Comparison of ENCODE assay signal across 37 cellular contexts in the genomic region with DNA sequence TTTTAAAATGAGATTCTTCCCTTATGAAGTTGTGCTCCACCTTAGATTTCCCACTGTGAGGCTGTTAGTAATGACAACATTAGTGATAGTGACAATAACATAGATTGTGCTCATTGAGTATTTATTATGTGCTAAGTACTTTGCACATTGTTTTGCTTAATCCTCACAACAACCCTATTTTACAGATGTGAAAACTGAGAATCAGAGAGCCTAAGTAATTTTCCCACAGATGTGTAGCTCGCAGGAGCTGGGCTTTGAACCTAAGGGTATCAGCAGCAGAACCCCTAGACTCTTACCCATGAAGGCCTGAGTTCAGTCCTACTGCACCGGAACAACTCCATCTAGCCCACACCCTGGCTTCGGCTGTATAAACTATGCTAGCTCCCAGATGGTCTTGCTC.
"Had no signal": no experiment of that assay in that cellular context is flagged by ENCODE, and none has a peak within 500 bp of the region (broad histone marks: within the 10 kb centered on the region; RNA-seq: fewer than 3 reads in every experiment).

No MANE protein-coding gene starts in this region.

- H3K36me3 Mint-ChIP-seq: activated CD4-positive, alpha-beta memory T cell treated with anti-CD3 and anti-CD28 coated beads for 36 hours; activated naive CD4-positive, alpha-beta T cell treated with anti-CD3 and anti-CD28 coated beads, Interleukin-2, amount 10 ng/mL, durations not matched to agents 7 days and 5 days; activated naive CD4-positive, alpha-beta T cell treated with anti-CD3 and anti-CD28 coated beads, Interleukin-2, amount 50 U/mL, for 24 hours; activated naive CD8-positive, alpha-beta T cell; activated naive CD8-positive, alpha-beta T cell treated with anti-CD3 and anti-CD28 coated beads, Interleukin-2, amount 10 ng/mL, durations not matched to agents 7 days and 5 days; brain had no signal

- H3K4me3 Mint-ChIP-seq: activated B cell treated with CpG ODN at 0.5 μM for 24 hours; activated CD4-positive, alpha-beta memory T cell treated with anti-CD3 and anti-CD28 coated beads for 36 hours; activated CD4-positive, alpha-beta T cell treated with anti-CD3 and anti-CD28 coated beads, Interleukin-2, amount 10 ng/mL, durations not matched to agents 24 days and 14 days; activated CD8-positive, alpha-beta T cell treated with anti-CD3 and anti-CD28 coated beads for 36 hours; activated naive CD4-positive, alpha-beta T cell treated with anti-CD3 and anti-CD28 coated beads, Interleukin-2, amount 10 ng/mL, durations not matched to agents 7 days and 5 days; activated naive CD4-positive, alpha-beta T cell treated with anti-CD3 and anti-CD28 coated beads, Interleukin-2, amount 50 U/mL, for 24 hours; activated naive CD8-positive, alpha-beta T cell; activated naive CD8-positive, alpha-beta T cell treated with anti-CD3 and anti-CD28 coated beads, Interleukin-2, amount 10 ng/mL, durations not matched to agents 7 days and 5 days; activated naive CD8-positive, alpha-beta T cell treated with anti-CD3 and anti-CD28 coated beads, Interleukin-2, amount 50 U/mL, for 24 hours; activated T-cell treated with anti-CD3 and anti-CD28 coated beads, Interleukin-2, amount 50 U/mL, for 4 hours; activated T-cell treated with anti-CD3 and anti-CD28 coated beads, Interleukin-2, amount 50 U/mL, for 72 hours; activated T-helper 1 cell treated with anti-CD3 and anti-CD28 coated beads, Interleukin-12 subunit alpha, Interleukin-12 subunit beta, Interleukin-2, Interleukin-4 antibody, amounts not matched to agents 30 ng/mL and 10 ng/mL and 1 ng/mL, durations not matched to agents 14 hours and 24 hours and 36 hours; brain; central memory CD8-positive, alpha-beta T cell; T-helper 1 cell treated with Interleukin-12 subunit alpha and Interleukin-12 subunit beta and Interleukin-4 antibody, amounts not matched to agents 30 μg/mL and 1 μg/mL, for 36 hours; T-helper 2 cell treated with Interferon-gamma antibody and Interleukin-4, amounts not matched to agents 5 μg/mL and 100 μg/mL, for 36 hours had no signal

- H3K9me3 ChIP-seq: ascending aorta had no signal

- H3K4me3 ChIP-seq: ascending aorta, cardiac muscle cell had no signal

- H3K27ac Mint-ChIP-seq: activated B cell treated with CpG ODN at 0.5 μM for 24 hours; activated CD4-positive, alpha-beta memory T cell treated with anti-CD3 and anti-CD28 coated beads for 36 hours; activated CD4-positive, alpha-beta T cell treated with anti-CD3 and anti-CD28 coated beads, Interleukin-2, amount 10 ng/mL, durations not matched to agents 24 days and 14 days; activated CD8-positive, alpha-beta T cell treated with anti-CD3 and anti-CD28 coated beads for 36 hours; activated naive CD4-positive, alpha-beta T cell treated with anti-CD3 and anti-CD28 coated beads, Interleukin-2, amount 10 ng/mL, durations not matched to agents 7 days and 5 days; activated naive CD4-positive, alpha-beta T cell treated with anti-CD3 and anti-CD28 coated beads, Interleukin-2, amount 50 U/mL, for 24 hours; activated naive CD8-positive, alpha-beta T cell; activated naive CD8-positive, alpha-beta T cell treated with anti-CD3 and anti-CD28 coated beads, Interleukin-2, amount 10 ng/mL, durations not matched to agents 7 days and 5 days; activated naive CD8-positive, alpha-beta T cell treated with anti-CD3 and anti-CD28 coated beads, Interleukin-2, amount 50 U/mL, for 24 hours; activated T-cell treated with anti-CD3 and anti-CD28 coated beads, Interleukin-2, amount 50 U/mL, for 72 hours; activated T-helper 1 cell treated with anti-CD3 and anti-CD28 coated beads, Interleukin-12 subunit alpha, Interleukin-12 subunit beta, Interleukin-2, Interleukin-4 antibody, amounts not matched to agents 30 ng/mL and 10 ng/mL and 1 ng/mL, durations not matched to agents 14 hours and 24 hours and 36 hours; activated T-helper 2 cell treated with anti-CD3 and anti-CD28 coated beads, Interferon-gamma antibody, Interleukin-2, Interleukin-4, amounts not matched to agents 10 μg/mL and 5 μg/mL and 100 μg/mL, durations not matched to agents 14 hours and 24 hours and 36 hours; T-helper 1 cell treated with Interleukin-12 subunit alpha and Interleukin-12 subunit beta and Interleukin-4 antibody, amounts not matched to agents 30 μg/mL and 1 μg/mL, for 36 hours; T-helper 2 cell treated with Interferon-gamma antibody and Interleukin-4, amounts not matched to agents 5 μg/mL and 100 μg/mL, for 36 hours had no signal

- H3K9me3 Mint-ChIP-seq: activated B cell treated with CpG ODN at 0.5 μM for 24 hours; activated CD4-positive, alpha-beta memory T cell treated with anti-CD3 and anti-CD28 coated beads for 36 hours; activated CD4-positive, alpha-beta T cell treated with anti-CD3 and anti-CD28 coated beads, Interleukin-2, amount 10 ng/mL, durations not matched to agents 24 days and 14 days; activated CD8-positive, alpha-beta T cell treated with anti-CD3 and anti-CD28 coated beads for 36 hours; activated naive CD4-positive, alpha-beta T cell treated with anti-CD3 and anti-CD28 coated beads, Interleukin-2, amount 10 ng/mL, durations not matched to agents 7 days and 5 days; activated naive CD4-positive, alpha-beta T cell treated with anti-CD3 and anti-CD28 coated beads, Interleukin-2, amount 50 U/mL, for 24 hours; activated naive CD8-positive, alpha-beta T cell treated with anti-CD3 and anti-CD28 coated beads, Interleukin-2, amount 10 ng/mL, durations not matched to agents 7 days and 5 days; activated naive CD8-positive, alpha-beta T cell treated with anti-CD3 and anti-CD28 coated beads, Interleukin-2, amount 50 U/mL, for 24 hours; activated T-cell treated with anti-CD3 and anti-CD28 coated beads, Interleukin-2, amount 50 U/mL, for 4 hours; activated T-cell treated with anti-CD3 and anti-CD28 coated beads, Interleukin-2, amount 50 U/mL, for 72 hours; activated T-helper 1 cell treated with anti-CD3 and anti-CD28 coated beads, Interleukin-12 subunit alpha, Interleukin-12 subunit beta, Interleukin-2, Interleukin-4 antibody, amounts not matched to agents 30 ng/mL and 10 ng/mL and 1 ng/mL, durations not matched to agents 14 hours and 24 hours and 36 hours; activated T-helper 2 cell treated with anti-CD3 and anti-CD28 coated beads, Interferon-gamma antibody, Interleukin-2, Interleukin-4, amounts not matched to agents 10 μg/mL and 5 μg/mL and 100 μg/mL, durations not matched to agents 14 hours and 24 hours and 36 hours; brain; central memory CD8-positive, alpha-beta T cell; T-helper 1 cell treated with Interleukin-12 subunit alpha and Interleukin-12 subunit beta and Interleukin-4 antibody, amounts not matched to agents 30 μg/mL and 1 μg/mL, for 36 hours; T-helper 2 cell treated with Interferon-gamma antibody and Interleukin-4, amounts not matched to agents 5 μg/mL and 100 μg/mL, for 36 hours had no signal

- H3K36me3 ChIP-seq: ascending aorta, cardiac muscle cell had no signal

- DNase-seq: activated B cell treated with CpG ODN at 0.5 μM for 24 hours; activated CD4-positive, alpha-beta memory T cell treated with anti-CD3 and anti-CD28 coated beads for 36 hours; activated CD4-positive, alpha-beta T cell treated with anti-CD3 and anti-CD28 coated beads for 4 hours; activated CD4-positive, alpha-beta T cell treated with anti-CD3 and anti-CD28 coated beads, Interleukin-2, amount 10 ng/mL, durations not matched to agents 24 days and 14 days; activated CD4-positive, alpha-beta T cell treated with anti-CD3 and anti-CD28 coated beads, Interleukin-2, amount 50 U/mL, for 1 hour; activated CD4-positive, alpha-beta T cell treated with anti-CD3 and anti-CD28 coated beads, Interleukin-2, amount 50 U/mL, for 4 hours; activated CD4-positive, CD25-positive, alpha-beta regulatory T cell treated with anti-CD3 and anti-CD28 coated beads, Interleukin-2, amount 50 U/mL, for 72 hours; activated CD8-positive, alpha-beta memory T cell treated with anti-CD3 and anti-CD28 coated beads, Interleukin-2, amount 50 U/mL, for 4 hours; activated CD8-positive, alpha-beta T cell treated with anti-CD3 and anti-CD28 coated beads for 36 hours; activated effector memory CD4-positive, alpha-beta T cell treated with Interleukin-2 at 50 U/mL for 16 hours; activated gamma-delta T cell; activated naive CD4-positive, alpha-beta T cell treated with anti-CD3 and anti-CD28 coated beads, Interleukin-2, amount 10 ng/mL, durations not matched to agents 7 days and 5 days; activated naive CD4-positive, alpha-beta T cell treated with Interleukin-2 at 50 U/mL for 16 hours; activated naive CD8-positive, alpha-beta T cell treated with anti-CD3 and anti-CD28 coated beads, Interleukin-2, amount 10 ng/mL, durations not matched to agents 7 days and 5 days; activated naive CD8-positive, alpha-beta T cell treated with anti-CD3 and anti-CD28 coated beads, Interleukin-2, amount 50 U/mL, for 24 hours; activated T-cell treated with anti-CD3 and anti-CD28 coated beads for 4 hours; activated T-cell treated with anti-CD3 and anti-CD28 coated beads, Interleukin-2, amount 50 U/mL, for 1 hour; activated T-cell treated with anti-CD3 and anti-CD28 coated beads, Interleukin-2, amount 50 U/mL, for 4 hours; activated T-cell treated with anti-CD3 and anti-CD28 coated beads, Interleukin-2, amount 50 U/mL, for 72 hours; amygdala; anterior cingulate cortex; cerebellar nuclear complex; T-helper 2 cell; T-helper 9 cell had no signal

- ATAC-seq: activated CD8-positive, alpha-beta T cell treated with anti-CD3 and anti-CD28 coated beads for 36 hours; activated naive CD8-positive, alpha-beta T cell treated with anti-CD3 and anti-CD28 coated beads, Interleukin-2, amount 50 U/mL, for 24 hours; activated T-cell treated with anti-CD3 and anti-CD28 coated beads, Interleukin-2, amount 50 U/mL, for 4 hours; activated T-cell treated with anti-CD3 and anti-CD28 coated beads, Interleukin-2, amount 50 U/mL, for 72 hours had no signal

- H3K27ac ChIP-seq: ascending aorta, cardiac muscle cell, VCaP had no signal

- FAIRE-seq: bronchial epithelial cell, TTC549 had no signal
